1 cellular context compared by ENCODE assay signal in the genomic region with DNA sequence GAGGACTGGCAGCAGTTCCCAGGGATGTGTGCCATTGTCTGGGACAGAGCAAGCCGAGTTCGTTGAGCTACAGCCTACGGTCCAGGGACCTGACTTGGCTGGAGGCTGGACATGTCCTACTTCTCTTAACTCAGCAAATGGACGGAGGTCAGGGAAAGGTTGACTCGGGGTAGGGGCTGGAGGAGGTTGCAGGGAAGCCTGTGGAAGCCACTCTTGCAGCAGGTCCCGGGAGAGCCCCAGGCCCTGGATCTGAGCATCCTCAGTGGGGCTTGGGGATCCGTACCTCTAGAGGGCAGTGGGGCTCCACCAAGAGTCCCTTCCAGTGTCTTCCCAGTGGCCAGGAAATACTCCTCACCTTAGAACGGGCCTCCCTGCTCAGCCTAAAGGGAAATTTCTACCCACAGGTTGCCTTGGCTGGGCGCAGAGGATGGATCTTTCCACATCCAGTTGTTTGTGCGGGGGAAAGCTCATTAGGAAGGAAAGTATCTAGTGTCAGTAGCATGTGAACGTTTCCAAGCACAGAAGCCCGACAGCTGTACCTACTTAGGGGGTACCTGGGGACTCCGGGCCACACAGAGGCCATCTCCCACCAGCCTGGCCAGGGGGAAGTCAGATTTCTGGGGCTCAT.
TF ChIP-seq lines count a peak whose summit lies in the region.

No MANE protein-coding gene starts in this region.

TF ChIP-seq in HEK293, 187 proteins besides CTCF, POLR2A, EP300 and RAD21 (continued from another document):
- TF ChIP-seq ZNF26 (tag by site-specific recombination; IDR thresholded peaks at IDR 0.05) (no peak), ZNF248 (tag by site-specific recombination; IDR thresholded peaks at IDR 0.05) (no peak)
